Comparison of ENCODE assay signal across 24 cellular contexts in genomic region chrX:47101206-47101605, GRCh38. TPM values are rescaled to one million over a fixed set of nuclear protein-coding genes. Genes with fewer than 3 reads are reported as not detected.
"Had no signal": no experiment of that assay in that cellular context is flagged by ENCODE, and none has a peak within 500 bp of the region (broad histone marks: within the 10 kb centered on the region; RNA-seq: fewer than 3 reads in every experiment).

No MANE protein-coding gene starts in this region.

- H3K9me3 Mint-ChIP-seq: dendritic cell treated with granulocyte-macrophage colony-stimulating factor and Interleukin-4, amounts not matched to agents 40 ng/mL and 50 ng/mL, for 4 days; effector memory CD8-positive, alpha-beta T cell had no signal

- H3K4me1 ChIP-seq: colonic mucosa, esophagus muscularis mucosa, esophagus squamous epithelium, foreskin keratinocyte, gastrocnemius medialis, gastroesophageal sphincter, heart left ventricle had no signal

- DNase-seq: colonic mucosa; cortex of kidney; dermis blood vessel endothelial cell; dorsolateral prefrontal cortex; effector CD4-positive, alpha-beta T cell; effector CD8-positive, alpha-beta T cell; effector memory CD4-positive, alpha-beta T cell; effector memory CD8-positive, alpha-beta T cell; endodermal cell; erythroblast; esophagus squamous epithelium; foreskin fibroblast; foreskin keratinocyte; foreskin melanocyte; gastrocnemius medialis; glutamatergic neuron; head of caudate nucleus; heart left ventricle had no signal

- H3K27ac Mint-ChIP-seq: dendritic cell treated with granulocyte-macrophage colony-stimulating factor and Interleukin-4, amounts not matched to agents 40 ng/mL and 50 ng/mL, for 4 days; effector memory CD8-positive, alpha-beta T cell; endodermal cell had no signal

- H3K4me3 Mint-ChIP-seq: dendritic cell treated with granulocyte-macrophage colony-stimulating factor and Interleukin-4, amounts not matched to agents 40 ng/mL and 50 ng/mL, for 4 days; effector memory CD8-positive, alpha-beta T cell; endodermal cell had no signal

- H3K4me3 ChIP-seq: colonic mucosa, coronary artery, dorsolateral prefrontal cortex, esophagus muscularis mucosa, esophagus squamous epithelium, gastrocnemius medialis, gastroesophageal sphincter, heart left ventricle had no signal

- H3K9me3 ChIP-seq: colonic mucosa, esophagus muscularis mucosa, esophagus squamous epithelium, gastrocnemius medialis, gastroesophageal sphincter, heart left ventricle had no signal

- H3K27ac ChIP-seq: colonic mucosa, coronary artery, dorsolateral prefrontal cortex, epithelial cell of prostate, esophagus muscularis mucosa, esophagus squamous epithelium, foreskin keratinocyte, gastrocnemius medialis, gastroesophageal sphincter, heart left ventricle had no signal

- H3K36me3 ChIP-seq: colonic mucosa, esophagus muscularis mucosa, esophagus squamous epithelium, gastrocnemius medialis, heart left ventricle had no signal

- H3K27me3 Mint-ChIP-seq: dendritic cell treated with granulocyte-macrophage colony-stimulating factor and Interleukin-4, amounts not matched to agents 40 ng/mL and 50 ng/mL, for 4 days had no signal

- H3K27me3 ChIP-seq: colonic mucosa, esophagus muscularis mucosa, esophagus squamous epithelium, foreskin keratinocyte, gastrocnemius medialis, gastroesophageal sphincter had no signal

- H3K4me1 Mint-ChIP-seq: endodermal cell had no signal

RNA-seq across cellular contexts. Expression of gene RGN, which starts 23.0 kb away (rescaled TPM):
- total RNA-seq: chondrocyte, foreskin keratinocyte had no signal
